In genomic region chr9:124776952-124777645, GRCh38 we compare ENCODE assay signal across 8 cellular contexts. TPM values are rescaled to one million over a fixed set of nuclear protein-coding genes. Genes with fewer than 3 reads are reported as not detected.
A peak's percentile ranks its signal among the peaks of the same experiment; 100 is the strongest.
DNase-seq lines count a peak whose midpoint lies in the region; ATAC-seq, FAIRE-seq and TF ChIP-seq lines count a peak whose summit lies in the region.

TSS of gene OLFML2A (plus strand) at chr9:124777133. CDS start at chr9:124777271, 138 bp downstream.

- H2BK120ac ChIP-seq in H1 (replicated peaks; ENCODE audit: low read depth, low read length), result no peak within 1 kb of the TSS

- FAIRE-seq in H1 (lab: Jason Lieb, UNC), result no peak

- POLR2A ChIA-PET in H1 (lab: Charles Lee; ENCODE audit: partially characterized antibody), result interaction anchor here (0.6 to 13.5 kb wide), 11 partner anchors 11 to 320 kb away, joined by 3 to 396 read pairs (median 3); partner anchors contain the start of genes ARPC5L, RPL35 and WDR38

- H3K4me1 ChIP-seq in ACC112 (ENCODE audit: control insufficient read depth, insufficient read depth, low read length, unreplicated experiment) (peaks cover 18% of the 10 kb centered on the region), H1 (replicated peaks in 1 of 4; ENCODE audit: control insufficient read depth in 3 of 4, insufficient read depth in 4 of 4, low read length in 3 of 4) (peaks cover 12 to 22% (median 17%) of the 10 kb centered on the region in 4 experiments), mucosa of descending colon (ENCODE audit: low read depth) (peaks cover 9% of the 10 kb centered on the region), tibial nerve (peaks cover 5 to 74% (median 22%) of the 10 kb centered on the region in 4 donors)

- H3K4me2 ChIP-seq in SU-DHL-6 (ENCODE audit: low read depth, low read length, poor library complexity, severe bottlenecking) (peak within 1 kb of the TSS; percentile 70), H1 (ENCODE audit: insufficient read depth in 1 of 2, low read depth in 2 of 2, low read length in 2 of 2) (peak within 1 kb of the TSS; percentile 65 to 76)

- WGBS in H1 (ENCODE audit: extremely low coverage in 1 of 2, insufficient coverage in 1 of 2, insufficient read length in 1 of 2, insufficient replicate concordance in 2 of 2, low coverage in 1 of 2, low lambda C conversion rate in 2 of 2, missing lambda C conversion rate in 1 of 2), 2 experiments, result 2% methylated on average over 43 of the region's 86 CpGs; no CpG with 5 or more reads in 1 of the 2 experiments
- WGBS in tibial nerve, 2 donors, result 1 to 3% methylated on average over 35 to 83 of the region's 86 CpGs

- H3K27ac ChIP-seq in ACC112 (ENCODE audit: low read depth, low read length) (no peak within 1 kb of the TSS), SU-DHL-6 (ENCODE audit: low read depth, low read length) (no peak within 1 kb of the TSS), H1 (ENCODE audit: low read depth, low read length) (no peak within 1 kb of the TSS), tibial nerve (peak within 1 kb of the TSS; percentile 67 to 90 (median 83))

- TF ChIP-seq CTCF in GM12874 (IDR thresholded peaks at IDR 0.05; ENCODE audit: insufficient read depth, low read depth, low read length) (peak; percentile 35; the same call in 1 of the 2 replicates), SU-DHL-6 (IDR thresholded peaks at IDR 0.05; ENCODE audit: insufficient read depth, low read length, poor library complexity, severe bottlenecking) (peak; percentile 57), H1 (IDR thresholded peaks at IDR 0.05; ENCODE audit: control extremely low read depth in 1 of 3, insufficient read depth in 1 of 3, low read depth in 1 of 3, low read length in 3 of 3) (peak; percentile 61 to 73 (median 61)), mucosa of descending colon (IDR thresholded peaks at IDR 0.05) (no peak), tibial nerve (IDR thresholded peaks at IDR 0.05) (peak in 4 of 5 experiments; percentile 23 to 77 (median 68))

- H2AK5ac ChIP-seq in H1 (ENCODE audit: low read depth, low read length), result no peak within 1 kb of the TSS

- H2BK12ac ChIP-seq in H1 (ENCODE audit: low read depth, low read length), result peak within 1 kb of the TSS; percentile 80; the same call in 1 of the 2 replicates

- no peak within 1 kb of the TSS for H3K23ac ChIP-seq in H1 (ENCODE audit: insufficient read length)

- no peak within 1 kb of the TSS for H4K5ac ChIP-seq in H1 (ENCODE audit: insufficient read length, low read depth, low read length)

- H3K4me3 ChIP-seq in ACC112 (ENCODE audit: low read depth, low read length), result peak within 1 kb of the TSS; percentile 75
- H3K4me3 ChIP-seq in SU-DHL-6 (ENCODE audit: insufficient read depth, low read length, poor library complexity, severe bottlenecking), result peak within 1 kb of the TSS; percentile 50
- H3K4me3 ChIP-seq in H1 (ENCODE audit: extremely low read depth in 1 of 4, insufficient read depth in 2 of 4, low read depth in 3 of 4, low read length in 4 of 4), result peak within 1 kb of the TSS; percentile 29 to 73 (median 52)
- no peak within 1 kb of the TSS for H3K4me3 ChIP-seq in mucosa of descending colon
- H3K4me3 ChIP-seq in tibial nerve, result peak within 1 kb of the TSS; percentile 40 to 70 (median 63)

- peak within 1 kb of the TSS; percentile 41 for H4K91ac ChIP-seq in H1 (replicated peaks; ENCODE audit: insufficient read length, low read length)

- no peaks in the 10 kb centered on the region for H3F3A ChIP-seq in SU-DHL-6 (ENCODE audit: insufficient read depth)

- peaks cover 6% of the 10 kb centered on the region; the same call in 1 of the 2 replicates for H3K23me2 ChIP-seq in H1 (ENCODE audit: low read depth, low read length)

- no peaks in the 10 kb centered on the region for H3K9me2 ChIP-seq in SU-DHL-6 (replicated peaks; ENCODE audit: insufficient read depth, low read length)

- H3K27me3 ChIP-seq in ACC112 (ENCODE audit: insufficient read depth, low read length) (peaks cover 22% of the 10 kb centered on the region), SU-DHL-6 (ENCODE audit: low read length) (no peaks in the 10 kb centered on the region), H1 (replicated peaks in 1 of 4; ENCODE audit: control insufficient read depth in 3 of 4, extremely low read depth in 1 of 4, insufficient read depth in 3 of 4, low read length in 3 of 4) (peaks cover 0 to 10% (median 6%) of the 10 kb centered on the region in 4 experiments; a peak in 6 of 7 replicates), tibial nerve (no peaks in the 10 kb centered on the region)

- H3K14ac ChIP-seq in H1 (ENCODE audit: insufficient read length), result no peak within 1 kb of the TSS

- H4K20me1 ChIP-seq in SU-DHL-6 (ENCODE audit: low read depth, low read length) (no peaks in the 10 kb centered on the region), H1 (replicated peaks in 1 of 2; ENCODE audit: control insufficient read depth in 1 of 2, insufficient read depth in 2 of 2, low read length in 2 of 2) (no peaks in the 10 kb centered on the region)

- peak within 1 kb of the TSS; percentile 77; the same call in 1 of the 2 replicates for H2BK5ac ChIP-seq in H1 (ENCODE audit: low read depth, low read length)

- no peak within 1 kb of the TSS for H3K4ac ChIP-seq in H1 (replicated peaks; ENCODE audit: insufficient read length, low read depth, low read length)

- H3K36me3 ChIP-seq in ACC112 (ENCODE audit: insufficient read depth, low read length) (no peaks in the 10 kb centered on the region), SU-DHL-6 (ENCODE audit: low read length) (no peaks in the 10 kb centered on the region), H1 (ENCODE audit: control insufficient read depth in 2 of 4, insufficient read depth in 4 of 4, low read length in 3 of 4) (no peaks in the 10 kb centered on the region), mucosa of descending colon (ENCODE audit: low read depth) (no peaks in the 10 kb centered on the region), tibial nerve (no peaks in the 10 kb centered on the region)

- peak within 1 kb of the TSS; percentile 83; the same call in 1 of the 2 replicates for H4K8ac ChIP-seq in H1 (ENCODE audit: extremely low read depth, insufficient read depth, low read length)

- ATAC-seq in mucosa of descending colon (peak; percentile 41), GM19455 (IDR thresholded peaks at IDR 0.05; ENCODE audit: unreplicated experiment) (no peak)

- peak within 1 kb of the TSS; percentile 97 for H3K18ac ChIP-seq in H1 (ENCODE audit: extremely low read depth, low read length)

- intact Hi-C loops in mucosa of descending colon (cut with DNase I, micrococcal nuclease), result no loop called here

- peak; percentile 16 to 47; a peak in 2 of 4 replicates for TF ChIP-seq RAD21 in H1 (IDR thresholded peaks at IDR 0.05 in 1 of 2, conservative IDR thresholded peaks at IDR 0.05 in 1 of 2; ENCODE audit: low read depth in 2 of 2, low read length in 2 of 2)

- no peak for TF ChIP-seq EP300 in H1 (IDR thresholded peaks at IDR 0.05; ENCODE audit: borderline replicate concordance in 1 of 2, low read depth in 2 of 2, low read length in 2 of 2)
- no peak for TF ChIP-seq EP300 in tibial nerve (IDR thresholded peaks at IDR 0.05)

- peak within 1 kb of the TSS; percentile 87 for H2AFZ ChIP-seq in ACC112 (ENCODE audit: low read length, unreplicated experiment)
- H2AFZ ChIP-seq in SU-DHL-6 (ENCODE audit: low read depth, low read length, severe bottlenecking), result peak within 1 kb of the TSS; percentile 14
- H2AFZ ChIP-seq in H1 (ENCODE audit: low read length), result peak within 1 kb of the TSS; percentile 94; the same call in 1 of the 2 replicates

- no peaks in the 10 kb centered on the region for H3K79me1 ChIP-seq in H1 (ENCODE audit: low read depth, low read length)

- H3K9me3 ChIP-seq in SU-DHL-6 (ENCODE audit: insufficient read depth, low read length), result no peaks in the 10 kb centered on the region
- no peaks in the 10 kb centered on the region for H3K9me3 ChIP-seq in H1 (ENCODE audit: insufficient read depth in 2 of 2, low read depth in 1 of 2, low read length in 1 of 2)
- no peaks in the 10 kb centered on the region for H3K9me3 ChIP-seq in mucosa of descending colon
- H3K9me3 ChIP-seq in tibial nerve, result no peaks in the 10 kb centered on the region

- peak within 1 kb of the TSS; percentile 46 for H2BK15ac ChIP-seq in H1 (ENCODE audit: low read length)

- H2BK20ac ChIP-seq in H1 (ENCODE audit: low read length), result peak within 1 kb of the TSS; percentile 67; the same call in 1 of the 2 replicates

- no peak within 1 kb of the TSS for H3K56ac ChIP-seq in H1 (replicated peaks; ENCODE audit: insufficient read length, low read depth, low read length)

- H3K79me2 ChIP-seq in ACC112 (ENCODE audit: control insufficient read depth, insufficient read depth, low read length, unreplicated experiment) (no peaks in the 10 kb centered on the region), SU-DHL-6 (ENCODE audit: insufficient read depth, low read length) (no peaks in the 10 kb centered on the region), H1 (ENCODE audit: control insufficient read depth in 1 of 2, insufficient read depth in 2 of 2, low read length in 2 of 2) (no peaks in the 10 kb centered on the region)

- H3K9ac ChIP-seq in SU-DHL-6 (ENCODE audit: low read length), result peak within 1 kb of the TSS; percentile 48
- peak within 1 kb of the TSS in 2 of 4 experiments; percentile 34 to 50; a peak in 4 of 7 replicates for H3K9ac ChIP-seq in H1 (replicated peaks in 1 of 4; ENCODE audit: extremely low read depth in 1 of 4, low read depth in 3 of 4, low read length in 3 of 4)

- CTCF ChIA-PET in H1 (lab: Charles Lee; ENCODE audit: partially characterized antibody), result interaction anchor here (0.6 to 17.6 kb wide), 22 partner anchors 8 to 425 kb away, joined by 3 to 1300 read pairs (median 4); partner anchors contain the start of genes ARPC5L, RPL35 and WDR38

- DNase-seq in H1 (ENCODE audit: low read depth in 1 of 2, low spot score in 2 of 2) (peak in 1 of 2 experiments; percentile 83), mucosa of descending colon (peak; percentile 19 to 55 (median 52)), tibial nerve (ENCODE audit: low spot score in 2 of 2) (no peak), kidney glomerular epithelial cell (lab: John Stamatoyannopoulos, UW) (no peak)

- TF ChIP-seq POLR2A in H1 (IDR thresholded peaks at IDR 0.05; ENCODE audit: control extremely low read depth in 1 of 2, low read depth in 2 of 2, low read length in 2 of 2) (peak in 1 of 2 experiments; percentile 28; a peak in 1 of 3 replicates), tibial nerve (IDR thresholded peaks at IDR 0.05) (no peak)

TF ChIP-seq in H1, 55 proteins besides CTCF, POLR2A, EP300 and RAD21 (continues in another document):
- TF ChIP-seq CEBPB (IDR thresholded peaks at IDR 0.05; ENCODE audit: low read depth, low read length), result no peak

RNA-seq across cellular contexts. Expression of gene OLFML2A, which starts in this region (rescaled TPM):
- total RNA-seq in H1 (2021; fragmentation: NEBNext Ultra II Directional; extraction: Animal tissue kit (Norgen Biotek cat#: 25700)), result 11.4 and 11.5 TPM in 2 replicates
- 7.8 and 8.7 TPM in 2 replicates for polyA plus RNA-seq in H1 (2011; rRNA removed)
- polyA plus RNA-seq in H1 (2011; cell fraction: cytosol; rRNA removed), result 4.7 TPM
- polyA plus RNA-seq in H1 (2011; cell fraction: nucleus; rRNA removed), result 5.7 TPM
- polyA plus RNA-seq in H1 (2012, experiment 1 of 2), result 5.8 to 9.0 TPM (median 7.0 TPM) in 4 replicates
- polyA plus RNA-seq in H1 (2012, experiment 2 of 2), result 6.6 TPM
- 15.9 TPM for polyA plus RNA-seq in H1 (2013, experiment 1 of 2)
- polyA plus RNA-seq in H1 (2013, experiment 2 of 2), result 14.8 TPM
- 5.5 and 6.7 TPM in 2 replicates for polyA minus RNA-seq in H1 (2011; rRNA and poly(A)+ RNA removed)
- 14.4 TPM for polyA minus RNA-seq in H1 (2011; cell fraction: cytosol; rRNA and poly(A)+ RNA removed)
- 5.1 TPM for polyA minus RNA-seq in H1 (2011; cell fraction: nucleus; rRNA and poly(A)+ RNA removed)
- total RNA-seq in mucosa of descending colon (10 to 100 TPM in 1 of 3 donors, 1 to 10 TPM in 2; 2.8 to 48.3 (median 4.7) TPM), tibial nerve (100 to 1,000 TPM in 2 of 4 donors, 10 to 100 TPM in 2; 44.7 to 328 (median 169) TPM)

Comparison
In these comparisons a context has a peak if more than half of its experiments do, and no peak if none do; other contexts are left out.
1. H2AFZ ChIP-seq: peak in every context shown above with its lines; median percentile 94 in H1; 87 in ACC112; 14 in SU-DHL-6.
2. H3K27ac ChIP-seq: peak in tibial nerve (4 of 4); none in ACC112 (single experiment), SU-DHL-6 (single experiment) and H1 (single experiment).
3. DNase-seq: peak in mucosa of descending colon (3 of 3); none in tibial nerve (0 of 2) and kidney glomerular epithelial cell (single experiment).